Comparison of ENCODE assay signal across 8 cellular contexts in the genomic region with DNA sequence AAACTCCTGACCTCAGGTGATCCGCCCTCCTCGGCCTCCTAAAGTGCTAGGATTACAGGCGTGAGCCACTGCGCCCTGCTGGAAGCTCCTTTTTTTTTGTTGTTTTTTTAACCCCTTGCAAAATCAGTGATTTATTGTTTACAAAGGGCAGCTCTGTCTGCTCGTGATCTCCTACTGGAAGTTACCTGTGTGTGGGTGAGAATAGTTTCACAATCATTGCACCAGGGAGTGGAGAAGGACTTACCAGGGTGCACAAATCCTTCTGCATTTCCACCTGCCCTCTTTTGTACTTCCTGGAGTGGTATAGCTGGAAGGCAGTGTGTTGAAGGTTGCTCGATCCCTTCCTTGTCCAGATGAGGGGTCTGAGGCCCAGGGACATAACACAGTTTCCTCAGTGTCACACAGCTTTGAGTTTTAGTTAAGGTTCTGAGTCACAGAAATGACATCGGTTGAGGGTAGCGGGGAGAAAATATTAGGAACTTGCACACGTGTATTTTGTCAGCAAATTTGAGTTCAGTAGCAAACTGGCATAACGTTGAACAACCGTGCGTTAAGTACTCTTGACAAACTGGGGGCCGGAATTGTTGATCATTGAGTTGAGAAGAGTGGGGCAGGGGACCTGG. TPM values are rescaled to one million over a fixed set of nuclear protein-coding genes. Genes with fewer than 3 reads are reported as not detected.
DNase-seq lines count a peak whose midpoint lies in the region; ATAC-seq and TF ChIP-seq lines count a peak whose summit lies in the region.

No MANE protein-coding gene starts in this region.

- DNase-seq in cardiac septum (ENCODE audit: low spot score) (peak; percentile 33), left cardiac atrium (no peak), mesenchymal stem cell (no peak), type B pancreatic cell (ENCODE audit: extremely low spot score, unreplicated experiment) (no peak), brain microvascular endothelial cell (no peak), T-helper 9 cell (no peak), activated gamma-delta T cell (lab: John Stamatoyannopoulos, UW) (no peak)

- peaks cover 35% of the 10 kb centered on the region for H3K79me1 ChIP-seq in mesenchymal stem cell (replicated peaks; ENCODE audit: low read length, poor library complexity, severe bottlenecking)

- H2BK120ac ChIP-seq in mesenchymal stem cell (ENCODE audit: low read depth, low read length) = no peak overlapping the region

- H3K14ac ChIP-seq in mesenchymal stem cell (ENCODE audit: low read length in 2 of 2) = no peak overlapping the region

- H3K4me3 Mint-ChIP-seq in brain = peak overlapping the region in 1 of 5 experiments; percentile 2
- H3K4me3 Mint-ChIP-seq in type B pancreatic cell = peak overlapping the region; percentile 7

- H2BK5ac ChIP-seq in mesenchymal stem cell (ENCODE audit: low read depth, low read length, poor library complexity, severe bottlenecking) = no peak overlapping the region

- H3K4me1 Mint-ChIP-seq in brain (peaks cover 49% of the 10 kb centered on the region), type B pancreatic cell (ENCODE audit: unreplicated experiment) (peaks cover 22% of the 10 kb centered on the region)

- no peak overlapping the region for H3K4me2 ChIP-seq in mesenchymal stem cell (ENCODE audit: low read length, poor library complexity, severe bottlenecking)

- WGBS in mesenchymal stem cell = 77% methylated on average over 13 of the region's 13 CpGs

- no peak overlapping the region for H4K8ac ChIP-seq in mesenchymal stem cell (ENCODE audit: low read length)

- no peaks in the 10 kb centered on the region for H3K36me3 ChIP-seq in mesenchymal stem cell (ENCODE audit: control insufficient read depth in 1 of 2, insufficient read depth in 2 of 2, low read depth in 1 of 2, low read length in 2 of 2)
- no peaks in the 10 kb centered on the region for H3K36me3 ChIP-seq in brain microvascular endothelial cell (replicated peaks)

- peak overlapping the region in 1 of 2 experiments; percentile 10 for H2BK12ac ChIP-seq in mesenchymal stem cell (ENCODE audit: low read length in 2 of 2)

- H3K27me3 ChIP-seq in mesenchymal stem cell (ENCODE audit: control insufficient read depth in 1 of 2, insufficient read depth in 1 of 2, low read length in 2 of 2) = no peaks in the 10 kb centered on the region
- H3K27me3 ChIP-seq in brain microvascular endothelial cell (replicated peaks) = no peaks in the 10 kb centered on the region

- peak overlapping the region; percentile 26 to 44 for H3K18ac ChIP-seq in mesenchymal stem cell (ENCODE audit: low read depth in 1 of 2, low read length in 2 of 2)

- in situ Hi-C loops in brain microvascular endothelial cell (cut with HindIII; ENCODE audit: low pct_ligation_motif_present, low sequenced_read_pairs) = loop anchor here (25.0 kb wide), 1 partner anchor 168 kb away; no protein-coding TSS in a partner anchor

- H4K91ac ChIP-seq in mesenchymal stem cell (ENCODE audit: low read length) = no peak overlapping the region

- peak overlapping the region; percentile 1 to 96 (median 90) for H3K27ac Mint-ChIP-seq in brain
- H3K27ac Mint-ChIP-seq in type B pancreatic cell = peak overlapping the region; percentile 73

- peak overlapping the region; percentile 18 for H2AK5ac ChIP-seq in mesenchymal stem cell (ENCODE audit: low read length, severe bottlenecking)

- H3K9me3 ChIP-seq in mesenchymal stem cell (ENCODE audit: control insufficient read depth, low read length) = peaks cover 3% of the 10 kb centered on the region

- TF ChIP-seq CTCF in brain (conservative IDR thresholded peaks at IDR 0.05) (no peak), type B pancreatic cell (conservative IDR thresholded peaks at IDR 0.05) (no peak), brain microvascular endothelial cell (IDR thresholded peaks at IDR 0.05; ENCODE audit: low read depth, low read length, missing control alignments) (no peak)

- H2BK15ac ChIP-seq in mesenchymal stem cell (ENCODE audit: low read depth, poor library complexity, severe bottlenecking) = peak overlapping the region; percentile 8

- H3K4me3 ChIP-seq in mesenchymal stem cell (ENCODE audit: insufficient read depth in 1 of 2, low read depth in 1 of 2, low read length in 2 of 2) (no peak overlapping the region), brain microvascular endothelial cell (ENCODE audit: low read depth, low read length) (no peak overlapping the region)

- peak overlapping the region; percentile 62 for H3K9ac ChIP-seq in mesenchymal stem cell (ENCODE audit: low read length)

- H3K36me3 Mint-ChIP-seq in brain (peaks cover 33% of the 10 kb centered on the region), type B pancreatic cell (peaks cover 9% of the 10 kb centered on the region)

- no peak for ATAC-seq in left cardiac atrium

- intact Hi-C loops in cardiac septum (cut with DNase I) = no loop called here
- intact Hi-C loops in left cardiac atrium (cut with DNase I) = no loop called here

- H3K9me3 Mint-ChIP-seq in brain = peaks cover 11 to 33% (median 19%) of the 10 kb centered on the region in 5 experiments
- H3K9me3 Mint-ChIP-seq in type B pancreatic cell = no peaks in the 10 kb centered on the region

- no peak overlapping the region for H3K23ac ChIP-seq in mesenchymal stem cell (ENCODE audit: low read length in 2 of 2)

- H3K4ac ChIP-seq in mesenchymal stem cell (ENCODE audit: low read depth in 1 of 2, low read length in 2 of 2) = peak overlapping the region in 1 of 2 experiments; percentile 13

- no peak overlapping the region for H2AFZ ChIP-seq in mesenchymal stem cell (ENCODE audit: low read depth, low read length)

- H3K27me3 Mint-ChIP-seq in brain (no peaks in the 10 kb centered on the region), type B pancreatic cell (no peaks in the 10 kb centered on the region)

- peaks cover 15% of the 10 kb centered on the region for H3K4me1 ChIP-seq in mesenchymal stem cell (ENCODE audit: control insufficient read depth, insufficient read depth, low read depth, low read length)

- H3K27ac ChIP-seq in mesenchymal stem cell (ENCODE audit: low read length, poor library complexity, severe bottlenecking) (peak overlapping the region; percentile 44), brain microvascular endothelial cell (no peak overlapping the region)

RNA-seq across cellular contexts. Expression of gene TRAK1, which starts 11.3 kb away (rescaled TPM):
- total RNA-seq in cardiac septum = 246 TPM
- total RNA-seq in left cardiac atrium = 100 to 1,000 TPM; 197 to 211 TPM
- 28.8 TPM for polyA plus RNA-seq in brain (ENCODE audit: insufficient read depth, low read depth, low replicate concordance)
- polyA plus RNA-seq in mesenchymal stem cell (2013, experiment 1 of 2) = 15.5 TPM
- polyA plus RNA-seq in mesenchymal stem cell (2013, experiment 2 of 2) = 15.9 TPM
- total RNA-seq in type B pancreatic cell (ENCODE audit: low replicate concordance) = 49.2 and 54.7 TPM in 2 replicates
